In genomic region chr2:240232961-240233890, GRCh38 we compare ENCODE assay signal across 8 cellular contexts.
A peak's percentile ranks its signal among the peaks of the same experiment; 100 is the strongest.
DNase-seq lines count a peak whose midpoint lies in the region; FAIRE-seq and TF ChIP-seq lines count a peak whose summit lies in the region.

No MANE protein-coding gene starts in this region.

- POLR2A ChIA-PET in A673 (lab: Charles Lee; ENCODE audit: low non-redundant PET) = no interaction called here

- no peaks in the 10 kb centered on the region for H3K4me1 ChIP-seq in A673 (ENCODE audit: insufficient read depth, low read length, poor library complexity, severe bottlenecking)

- H3K27me3 Mint-ChIP-seq in mesothelial cell of epicardium (ENCODE audit: low read depth) = peaks cover 9% of the 10 kb centered on the region

- H3K9me3 Mint-ChIP-seq in mesothelial cell of epicardium = peaks cover 17% of the 10 kb centered on the region

- CTCF ChIA-PET in A673 (lab: Charles Lee) = interaction anchor here (0.6 to 0.7 kb wide), 2 partner anchors 82 to 235 kb away, joined by 3 to 4 read pairs; no protein-coding TSS in a partner anchor

- peak; percentile 89 for TF ChIP-seq CTCF in A673 (conservative IDR thresholded peaks at IDR 0.05; ENCODE audit: low read depth, low read length)
- peak; percentile 88 for TF ChIP-seq CTCF in epithelial cell of proximal tubule (conservative IDR thresholded peaks at IDR 0.05; ENCODE audit: low read depth, low read length)
- peak; percentile 93 for TF ChIP-seq CTCF in mesothelial cell of epicardium (IDR thresholded peaks at IDR 0.05; ENCODE audit: unreplicated experiment)

- H3K4me1 Mint-ChIP-seq in mesothelial cell of epicardium = peaks cover 9% of the 10 kb centered on the region

- no TSS peak for BruUV-seq in A673 (replicated peaks; lab: Mats Ljungman, UMichigan)

- peak overlapping the region; percentile 2 for H3K27ac ChIP-seq in A673 (ENCODE audit: low read depth, low read length, poor library complexity, severe bottlenecking)

- no peaks in the 10 kb centered on the region for H3K36me3 Mint-ChIP-seq in mesothelial cell of epicardium

- peak overlapping the region; percentile 20 for H3K4me3 Mint-ChIP-seq in mesothelial cell of epicardium

- H3K9me3 ChIP-seq in A673 (ENCODE audit: low read depth, low read length, poor library complexity, severe bottlenecking) = peaks cover 12% of the 10 kb centered on the region

- DNase-seq in A673 (ENCODE audit: low spot score) (peak; percentile 89), H54 (ENCODE audit: insufficient read length, low spot score) (peak; percentile 86), NOMO-1 treated with dmso at 0.1 percent for 144 hours (lab: John Stamatoyannopoulos, UW; ENCODE audit: unreplicated experiment) (peak; percentile 65), activated T-cell treated with anti-CD3 and anti-CD28 coated beads for 24 hours (ENCODE audit: low read depth) (peak; percentile 60), epithelial cell of proximal tubule (ENCODE audit: low read depth) (no peak), mesothelial cell of epicardium (ENCODE audit: low spot score in 2 of 2, unreplicated experiment in 2 of 2) (peak; percentile 86 to 96), NCI-H146 treated with DMSO at 0.1 percent for 48 hours (lab: John Stamatoyannopoulos, UW; ENCODE audit: unreplicated experiment) (no peak)
- DNase-seq in stimulated activated CD8-positive, alpha-beta memory T cell treated with anti-CD3 and anti-CD28 coated beads, Interleukin-15, amount 100 ng/mL, for 48 hours (ENCODE audit: low read depth in 2 of 2) = peak; percentile 52 to 56

- TF ChIP-seq POLR2A in H54 (IDR thresholded peaks at IDR 0.05; ENCODE audit: low read depth, low read length) = no peak

- intact Hi-C loops in A673 (cut with micrococcal nuclease; ENCODE audit: unreplicated experiment) = loop anchor here (1.0 kb wide), 1 partner anchor 205 kb away; no protein-coding TSS in a partner anchor

- no peaks in the 10 kb centered on the region for H3K27me3 ChIP-seq in A673 (replicated peaks; ENCODE audit: insufficient read depth, low read depth, low read length, poor library complexity)

- H3K27ac Mint-ChIP-seq in mesothelial cell of epicardium = no peak overlapping the region

- no peak for FAIRE-seq in H54 (lab: Jason Lieb, UNC)

- peak overlapping the region; percentile 40 for H3K4me3 ChIP-seq in A673 (ENCODE audit: low read depth, low read length, poor library complexity, severe bottlenecking)
- H3K4me3 ChIP-seq in epithelial cell of proximal tubule (ENCODE audit: low read depth, low read length) = peak overlapping the region; percentile 45

- no peaks in the 10 kb centered on the region for H3K36me3 ChIP-seq in A673 (ENCODE audit: insufficient read depth, low read length, poor library complexity, severe bottlenecking)

Comparison
In these comparisons a context has a peak if more than half of its experiments do, and no peak if none do; other contexts are left out.
1. DNase-seq: peak in A673 (single experiment), H54 (single experiment), NOMO-1 treated with dmso at 0.1 percent for 144 hours (single experiment), activated T-cell treated with anti-CD3 and anti-CD28 coated beads for 24 hours (single experiment), mesothelial cell of epicardium (2 of 2) and stimulated activated CD8-positive, alpha-beta memory T cell treated with anti-CD3 and anti-CD28 coated beads, Interleukin-15, amount 100 ng/mL, for 48 hours (2 of 2); none in epithelial cell of proximal tubule (single experiment) and NCI-H146 treated with DMSO at 0.1 percent for 48 hours (single experiment).
2. Peak in every context shown above with its lines, with median percentiles within 50 percentile points of each other: CTCF ChIP-seq.